In the genomic region with DNA sequence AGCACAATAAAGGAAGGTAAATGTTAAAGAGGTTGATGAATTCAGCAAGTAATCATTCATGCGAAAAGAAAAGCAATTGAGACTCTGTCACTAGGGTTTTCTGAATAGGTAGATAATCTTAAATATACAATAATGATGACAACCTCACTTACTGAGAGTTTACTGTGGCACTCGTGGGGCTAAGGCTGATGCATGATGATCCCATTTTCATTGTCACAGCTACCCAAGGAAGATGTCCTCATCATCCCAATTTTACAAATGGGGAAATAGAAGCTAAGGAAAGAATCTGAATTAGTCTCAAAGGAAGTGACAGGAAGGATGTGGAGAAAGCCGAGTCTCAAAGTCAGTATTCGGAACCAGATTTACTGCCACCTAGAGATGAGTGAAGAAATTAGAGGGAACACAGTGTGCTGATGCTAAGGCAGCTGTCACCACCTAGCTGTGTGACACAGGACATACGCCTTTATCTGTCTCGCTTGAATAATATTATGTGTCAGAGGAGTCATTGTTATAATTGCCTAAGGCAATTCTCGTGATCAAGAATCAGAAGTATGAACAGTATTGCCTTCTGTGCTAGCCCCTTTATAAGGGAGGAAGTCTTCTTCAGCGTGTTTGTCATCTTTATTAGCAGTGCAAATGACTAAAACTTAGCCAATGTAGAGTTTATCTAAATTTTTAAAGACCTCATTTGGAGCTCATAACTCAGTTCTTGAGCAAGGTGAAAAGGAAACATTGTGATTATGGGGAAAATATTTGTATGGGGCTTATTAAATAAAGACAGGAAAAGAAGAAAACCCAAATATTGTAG, we compare ENCODE assay signal across 9 cellular contexts.
DNase-seq lines count a peak whose midpoint lies in the region; ATAC-seq and TF ChIP-seq lines count a peak whose summit lies in the region.
"Had no signal": no experiment of that assay in that cellular context is flagged by ENCODE, and none has a peak within 500 bp of the region (broad histone marks: within the 10 kb centered on the region; RNA-seq: fewer than 3 reads in every experiment).

No MANE protein-coding gene starts in this region.

- H3K79me1 ChIP-seq in H9 (ENCODE audit: insufficient read depth, low read depth, low read length, poor library complexity, severe bottlenecking) = no peaks in the 10 kb centered on the region

- H3K23me2 ChIP-seq in H9 (ENCODE audit: insufficient read length, low read depth, low read length, poor library complexity, severe bottlenecking) = no peaks in the 10 kb centered on the region

- H3K9ac ChIP-seq in H9 (ENCODE audit: extremely low read depth, insufficient read length, low read length) = no peak overlapping the region

- H3K9me3 ChIP-seq in H9 (ENCODE audit: control insufficient read depth, low read depth, low read length) (peaks cover 8% of the 10 kb centered on the region), Peyer's patch (no peaks in the 10 kb centered on the region), heart right ventricle (no peaks in the 10 kb centered on the region)

- H3K9me3 Mint-ChIP-seq in H9 = peaks cover 15% of the 10 kb centered on the region in 2 experiments
- no peaks in the 10 kb centered on the region for H3K9me3 Mint-ChIP-seq in activated naive CD8-positive, alpha-beta T cell treated with anti-CD3 and anti-CD28 coated beads, Interleukin-2, amount 50 U/mL, for 24 hours

- peaks cover 15 to 23% (median 18%) of the 10 kb centered on the region in 3 experiments for H3K36me3 Mint-ChIP-seq in H9 (ENCODE audit: insufficient read depth in 1 of 3, low read depth in 3 of 3)
- H3K36me3 Mint-ChIP-seq in activated naive CD8-positive, alpha-beta T cell treated with anti-CD3 and anti-CD28 coated beads, Interleukin-2, amount 50 U/mL, for 24 hours (ENCODE audit: low read depth) = peaks cover 10% of the 10 kb centered on the region

- H2AK5ac ChIP-seq in H9 (ENCODE audit: insufficient read length, low read length) = no peak overlapping the region

- H4K5ac ChIP-seq in H9 (ENCODE audit: insufficient read length, low read depth, low read length) = no peak overlapping the region

- no peak overlapping the region for H3K56ac ChIP-seq in H9 (ENCODE audit: insufficient read length, low read depth, low read length)

- no peak overlapping the region for H3K4ac ChIP-seq in H9 (ENCODE audit: low read depth, low read length)

- H3K27me3 ChIP-seq in H9 (ENCODE audit: insufficient read depth, low read length) = no peaks in the 10 kb centered on the region
- H3K27me3 ChIP-seq in Peyer's patch = no peaks in the 10 kb centered on the region
- H3K27me3 ChIP-seq in heart right ventricle = no peaks in the 10 kb centered on the region

- no peak overlapping the region for H3T11ph ChIP-seq in H9 (ENCODE audit: low read length)

- no peak overlapping the region for H3K23ac ChIP-seq in H9 (ENCODE audit: insufficient read length, low read depth, low read length)

- peak; percentile 97 to 98 for ATAC-seq in activated CD4-positive, CD25-positive, alpha-beta regulatory T cell treated with anti-CD3 and anti-CD28 coated beads, Interleukin-2, amount 50 U/mL, for 24 hours
- peak; percentile 99 for ATAC-seq in activated naive CD8-positive, alpha-beta T cell treated with anti-CD3 and anti-CD28 coated beads, Interleukin-2, amount 50 U/mL, for 24 hours
- peak; percentile 94 to 99 (median 96) for ATAC-seq in heart right ventricle

- H2AFZ ChIP-seq in H9 (ENCODE audit: low read length) = no peak overlapping the region

- H2BK15ac ChIP-seq in H9 (ENCODE audit: low read depth, low read length) = no peak overlapping the region

- DNase-seq in activated CD4-positive, CD25-positive, alpha-beta regulatory T cell treated with anti-CD3 and anti-CD28 coated beads, Interleukin-2, amount 50 U/mL, for 72 hours = no peak
- DNase-seq in H9 (peak; percentile 68), LHCN-M2 (ENCODE audit: low read depth) (peak; percentile 63), Peyer's patch (peak in 1 of 3 donors; percentile 72), heart right ventricle (peak; percentile 18 to 65), renal cortical epithelial cell (ENCODE audit: low read depth) (peak; percentile 72)
- DNase-seq in activated naive CD8-positive, alpha-beta T cell treated with anti-CD3 and anti-CD28 coated beads, Interleukin-2, amount 50 U/mL, for 24 hours = peak; percentile 8

- H3K4me3 ChIP-seq in Peyer's patch (no peak overlapping the region), heart right ventricle (peak overlapping the region in 6 of 10 donors; percentile 23 to 41 (median 30))
- H3K4me3 ChIP-seq: skin epidermis had no signal

- no peak overlapping the region for H2BK5ac ChIP-seq in H9 (ENCODE audit: insufficient read length, low read length)

- H3K27ac Mint-ChIP-seq in H9 = no peak overlapping the region; a peak in 1 of 7 replicates
- no peak overlapping the region for H3K27ac Mint-ChIP-seq in activated naive CD8-positive, alpha-beta T cell treated with anti-CD3 and anti-CD28 coated beads, Interleukin-2, amount 50 U/mL, for 24 hours

- no peaks in the 10 kb centered on the region for H4K20me1 ChIP-seq in H9 (ENCODE audit: control insufficient read depth, insufficient read depth, insufficient read length)

- no peak overlapping the region for H3K4me3 Mint-ChIP-seq in H9
- no peak overlapping the region for H3K4me3 Mint-ChIP-seq in activated naive CD8-positive, alpha-beta T cell treated with anti-CD3 and anti-CD28 coated beads, Interleukin-2, amount 50 U/mL, for 24 hours

- peaks cover 0 to 1% (median 0%) of the 10 kb centered on the region in 3 donors for H3K36me3 ChIP-seq in Peyer's patch
- H3K36me3 ChIP-seq in heart right ventricle = peaks cover 0 to 22% (median 0%) of the 10 kb centered on the region in 9 donors

- TF ChIP-seq CTCF in H9 (conservative IDR thresholded peaks at IDR 0.05) = peak; percentile 88
- peak in 5 of 6 experiments; percentile 35 to 100 (median 99) for TF ChIP-seq CTCF in Peyer's patch (IDR thresholded peaks at IDR 0.05)
- peak; percentile 48 to 96 (median 85) for TF ChIP-seq CTCF in heart right ventricle (IDR thresholded peaks at IDR 0.05)

- H3K4me2 ChIP-seq in H9 (ENCODE audit: insufficient read depth, insufficient read length, low read length) = no peak overlapping the region

- no peak for TF ChIP-seq POLR2A in Peyer's patch (IDR thresholded peaks at IDR 0.05)

- H3K18ac ChIP-seq in H9 (ENCODE audit: insufficient read length, low read depth, low read length) = no peak overlapping the region

- no peak overlapping the region for H4K8ac ChIP-seq in H9 (replicated peaks; ENCODE audit: insufficient read length, low read depth, low read length)

- peaks cover 4% of the 10 kb centered on the region; the same call in 1 of the 2 replicates for H3K4me1 ChIP-seq in H9 (ENCODE audit: insufficient read depth, low read length)
- H3K4me1 ChIP-seq in Peyer's patch = peaks cover 0 to 16% (median 0%) of the 10 kb centered on the region in 4 donors
- H3K4me1 ChIP-seq in heart right ventricle = peaks cover 0 to 39% (median 11%) of the 10 kb centered on the region in 9 donors

- no peaks in the 10 kb centered on the region for H3K79me2 ChIP-seq in H9 (ENCODE audit: insufficient read depth, low read length)

- peaks cover 9 to 14% of the 10 kb centered on the region in 2 experiments for H3K4me1 Mint-ChIP-seq in H9
- peaks cover 9% of the 10 kb centered on the region for H3K4me1 Mint-ChIP-seq in activated naive CD8-positive, alpha-beta T cell treated with anti-CD3 and anti-CD28 coated beads, Interleukin-2, amount 50 U/mL, for 24 hours

- WGBS in H9 (ENCODE audit: extremely low coverage, insufficient read length, low lambda C conversion rate) = no CpG with 5 or more reads among the region's 8 CpGs
- WGBS in heart right ventricle, 2 donors = 16 to 17% methylated on average over 8 of the region's 8 CpGs

- H2BK120ac ChIP-seq in H9 (ENCODE audit: low read depth, low read length, poor library complexity, severe bottlenecking) = no peak overlapping the region

- H4K91ac ChIP-seq in H9 (ENCODE audit: insufficient read length, low read depth, low read length) = no peak overlapping the region

- no peak overlapping the region for H3K14ac ChIP-seq in H9 (ENCODE audit: insufficient read depth, low read length)

- no peaks in the 10 kb centered on the region for H3K27me3 Mint-ChIP-seq in H9 (ENCODE audit: low read depth)
- no peaks in the 10 kb centered on the region for H3K27me3 Mint-ChIP-seq in activated naive CD8-positive, alpha-beta T cell treated with anti-CD3 and anti-CD28 coated beads, Interleukin-2, amount 50 U/mL, for 24 hours

- H2BK20ac ChIP-seq in H9 (ENCODE audit: low read depth, low read length, poor library complexity, severe bottlenecking) = no peak overlapping the region

- no peak overlapping the region for H2BK12ac ChIP-seq in H9 (ENCODE audit: insufficient read length, low read depth, low read length)

- no peak overlapping the region for H3K27ac ChIP-seq in H9 (ENCODE audit: insufficient read length, low read depth, low read length)
- H3K27ac ChIP-seq in Peyer's patch = no peak overlapping the region
- H3K27ac ChIP-seq in heart right ventricle = peak overlapping the region in 9 of 10 donors; percentile 7 to 80 (median 69)
- H3K27ac ChIP-seq: skin epidermis had no signal

- intact Hi-C loops in heart right ventricle (cut with DNase I) = loop anchor here (2.0 to 10.0 kb wide), 7 partner anchors 73 to 245 kb away; no protein-coding TSS in a partner anchor

Comparison
In these comparisons a context has a peak if more than half of its experiments do, and no peak if none do; other contexts are left out.
1. H3K27ac ChIP-seq: peak in heart right ventricle (9 of 10); none in H9 (single experiment) and Peyer's patch (0 of 4).
2. H3K4me3 ChIP-seq: peak in heart right ventricle (6 of 10); none in Peyer's patch (0 of 4).
3. Peak in every context shown above with its lines, with median percentiles within 50 percentile points of each other: ATAC-seq and CTCF ChIP-seq.